In genomic region chr3:9701006-9701405, GRCh38 we compare ENCODE assay signal across 17 cellular contexts. TPM values are rescaled to one million over a fixed set of nuclear protein-coding genes. Genes with fewer than 3 reads are reported as not detected.
A peak's percentile ranks its signal among the peaks of the same experiment; 100 is the strongest.
DNase-seq lines count a peak whose midpoint lies in the region; ATAC-seq, FAIRE-seq and TF ChIP-seq lines count a peak whose summit lies in the region.
"Had no signal": no experiment of that assay in that cellular context is flagged by ENCODE, and none has a peak within 500 bp of the region (broad histone marks: within the 10 kb centered on the region; RNA-seq: fewer than 3 reads in every experiment).

No MANE protein-coding gene starts in this region.

- no peak overlapping the region for H3K9ac ChIP-seq in keratinocyte (ENCODE audit: control insufficient read depth, extremely low read depth, insufficient read depth, low read length)
- H3K9ac ChIP-seq: BLaER1 had no signal

- DNase-seq in RWPE1 (ENCODE audit: low spot score) (no peak), choroid plexus epithelial cell (ENCODE audit: low read depth) (peak; percentile 19), keratinocyte (ENCODE audit: low read depth, low spot score) (peak; percentile 56), NCI-H1092 (lab: John Stamatoyannopoulos, UW) (no peak), pons (ENCODE audit: low spot score) (no peak), NCI-H2107 (lab: John Stamatoyannopoulos, UW) (no peak)
- no peak for DNase-seq in stimulated activated effector memory CD8-positive, alpha-beta T cell treated with anti-CD3 and anti-CD28 coated beads, Interleukin-12 subunit alpha, Interleukin-12 subunit beta, amount 100 ng/mL, for 72 hours (ENCODE audit: low spot score in 2 of 2)
- DNase-seq: 8988T; CD4-positive, alpha-beta memory T cell; DMS79 treated with DMSO at 0.1 percent for 48 hours; GF-D8; HCEC 1CT had no signal

- TF ChIP-seq CTCF in RWPE1 (conservative IDR thresholded peaks at IDR 0.05; ENCODE audit: low read depth): no peak
- no peak for TF ChIP-seq CTCF in choroid plexus epithelial cell (conservative IDR thresholded peaks at IDR 0.05; ENCODE audit: low read depth, low read length)
- no peak for TF ChIP-seq CTCF in keratinocyte (optimal IDR thresholded peaks at IDR 0.05 in 1 of 3, IDR thresholded peaks at IDR 0.05 in 1 of 3, conservative IDR thresholded peaks at IDR 0.05 in 1 of 3; ENCODE audit: extremely low read depth in 1 of 3, insufficient read depth in 2 of 3, low read length in 3 of 3)

- H3K4me3 Mint-ChIP-seq in stimulated activated effector memory CD8-positive, alpha-beta T cell treated with anti-CD3 and anti-CD28 coated beads, Interleukin-12 subunit alpha, Interleukin-12 subunit beta, amount 100 ng/mL, for 72 hours: no peak overlapping the region
- H3K4me3 Mint-ChIP-seq: CD14-positive monocyte; CD4-positive, alpha-beta memory T cell; GM23338 had no signal

- H3K27me3 ChIP-seq in keratinocyte (ENCODE audit: control insufficient read depth, extremely low read depth, insufficient read depth, low read length): peaks cover 16% of the 10 kb centered on the region

- no peaks in the 10 kb centered on the region for H3K9me3 Mint-ChIP-seq in stimulated activated effector memory CD8-positive, alpha-beta T cell treated with anti-CD3 and anti-CD28 coated beads, Interleukin-12 subunit alpha, Interleukin-12 subunit beta, amount 100 ng/mL, for 72 hours
- H3K9me3 Mint-ChIP-seq: CD4-positive, alpha-beta memory T cell; GM23338 had no signal

- POLR2A ChIA-PET in RWPE1 (lab: Yijun Ruan, JAX; ENCODE audit: low non-redundant PET): no interaction called here

- peak overlapping the region; percentile 16 for H3K27ac Mint-ChIP-seq in stimulated activated effector memory CD8-positive, alpha-beta T cell treated with anti-CD3 and anti-CD28 coated beads, Interleukin-12 subunit alpha, Interleukin-12 subunit beta, amount 100 ng/mL, for 72 hours
- H3K27ac Mint-ChIP-seq: GM23338 had no signal

- H3K36me3 ChIP-seq in keratinocyte (ENCODE audit: control insufficient read depth in 2 of 2, extremely low read depth in 1 of 2, insufficient read depth in 2 of 2, low read length in 2 of 2): peaks cover 9% of the 10 kb centered on the region in 2 experiments

- no peaks in the 10 kb centered on the region for H3K9me1 ChIP-seq in keratinocyte (ENCODE audit: control insufficient read depth, extremely low read depth, insufficient read depth, low read length)

- H3K9me3 ChIP-seq in keratinocyte (ENCODE audit: control insufficient read depth, low read depth, low read length): no peaks in the 10 kb centered on the region
- H3K9me3 ChIP-seq: BLaER1 had no signal

- no peak overlapping the region for H3K4me3 ChIP-seq in choroid plexus epithelial cell (ENCODE audit: low read depth, low read length)
- no peak overlapping the region for H3K4me3 ChIP-seq in keratinocyte (ENCODE audit: control insufficient read depth in 2 of 3, extremely low read depth in 1 of 3, insufficient read depth in 2 of 3, low read depth in 1 of 3, low read length in 3 of 3)
- H3K4me3 ChIP-seq: BLaER1, GM23338 had no signal

- H3K27ac ChIP-seq in RWPE1: peak overlapping the region; percentile 63
- no peak overlapping the region for H3K27ac ChIP-seq in keratinocyte (ENCODE audit: control insufficient read depth, insufficient read depth, low read length)
- H3K27ac ChIP-seq: BLaER1 had no signal

- H3K4me1 ChIP-seq in keratinocyte (ENCODE audit: control insufficient read depth, extremely low read depth, insufficient read depth, low read length): peaks cover 10% of the 10 kb centered on the region
- H3K4me1 ChIP-seq: BLaER1 had no signal

- no peaks in the 10 kb centered on the region for H4K20me1 ChIP-seq in keratinocyte (ENCODE audit: control insufficient read depth, extremely low read depth, insufficient read depth, low read length)

- dilution Hi-C loops in keratinocyte (cut with MboI; ENCODE audit: extremely low pct_ligation_motif_present, low sequenced_read_pairs): no loop called here

- H3K4me1 Mint-ChIP-seq in stimulated activated effector memory CD8-positive, alpha-beta T cell treated with anti-CD3 and anti-CD28 coated beads, Interleukin-12 subunit alpha, Interleukin-12 subunit beta, amount 100 ng/mL, for 72 hours: peaks cover 15% of the 10 kb centered on the region

- no peak overlapping the region for H2AFZ ChIP-seq in keratinocyte (ENCODE audit: control insufficient read depth, low read length)
- H2AFZ ChIP-seq: GM23338 had no signal

- FAIRE-seq in keratinocyte (lab: Jason Lieb, UNC): no peak
- FAIRE-seq: H54 had no signal

- peaks cover 39% of the 10 kb centered on the region for H3K36me3 Mint-ChIP-seq in stimulated activated effector memory CD8-positive, alpha-beta T cell treated with anti-CD3 and anti-CD28 coated beads, Interleukin-12 subunit alpha, Interleukin-12 subunit beta, amount 100 ng/mL, for 72 hours

- no peak for ATAC-seq in stimulated activated effector memory CD8-positive, alpha-beta T cell treated with anti-CD3 and anti-CD28 coated beads, Interleukin-12 subunit alpha, Interleukin-12 subunit beta, amount 100 ng/mL, for 72 hours
- ATAC-seq: GM23338 had no signal

- no peaks in the 10 kb centered on the region for H3K79me2 ChIP-seq in keratinocyte (ENCODE audit: control insufficient read depth, insufficient read depth, low read length)

- CTCF ChIA-PET in RWPE1 (lab: Yijun Ruan, JAX): interaction anchor here (0.7 kb wide), 1 partner anchor 13 kb away, joined by 3 read pairs; no protein-coding TSS in a partner anchor

- H3K4me2 ChIP-seq in keratinocyte (ENCODE audit: control insufficient read depth, extremely low read depth, insufficient read depth, low read depth, low read length): peak overlapping the region; percentile 19
- H3K4me2 ChIP-seq: BLaER1, GM23338 had no signal

RNA-seq across cellular contexts. Expression of gene CPNE9, which starts 2.6 kb away (rescaled TPM):
- not detected in 3 replicates for polyA plus RNA-seq in keratinocyte
- not detected for polyA plus RNA-seq in keratinocyte (2011; ENCODE audit: low read depth)
- polyA plus RNA-seq in keratinocyte (2011; cell fraction: cytosol; rRNA removed): not detected in 2 replicates
- polyA plus RNA-seq in keratinocyte (2011; cell fraction: nucleus; rRNA removed): 0.46 TPM in 1 of 2 replicates, not detected in the other
- not detected in 2 replicates for polyA plus RNA-seq in keratinocyte (2012; ENCODE audit: low replicate concordance)
- not detected in 3 replicates for polyA minus RNA-seq in keratinocyte
- not detected for polyA minus RNA-seq in keratinocyte (2011; cell fraction: cytosol; rRNA and poly(A)+ RNA removed)
- not detected in 2 replicates for polyA minus RNA-seq in keratinocyte (2011; cell fraction: nucleus; rRNA and poly(A)+ RNA removed)
- polyA plus RNA-seq: AG04450; CD4-positive, alpha-beta memory T cell had no signal

RNA-seq across cellular contexts. Expression of gene BRPF1, which starts 30.5 kb away (rescaled TPM):
- polyA plus RNA-seq in keratinocyte: 7.9 to 9.4 TPM (median 8.0 TPM) in 3 replicates
- 5.5 TPM for polyA plus RNA-seq in keratinocyte (2011; ENCODE audit: low read depth)
- polyA plus RNA-seq in keratinocyte (2011; cell fraction: cytosol; rRNA removed): 4.2 and 7.7 TPM in 2 replicates
- 17.4 and 18.5 TPM in 2 replicates for polyA plus RNA-seq in keratinocyte (2011; cell fraction: nucleus; rRNA removed)
- 7.4 and 10.5 TPM in 2 replicates for polyA plus RNA-seq in keratinocyte (2012; ENCODE audit: low replicate concordance)
- 8.9 to 22.7 TPM (median 11.3 TPM) in 3 replicates for polyA minus RNA-seq in keratinocyte
- polyA minus RNA-seq in keratinocyte (2011; cell fraction: cytosol; rRNA and poly(A)+ RNA removed): 10.2 TPM
- 12.1 and 14.5 TPM in 2 replicates for polyA minus RNA-seq in keratinocyte (2011; cell fraction: nucleus; rRNA and poly(A)+ RNA removed)

RNA-seq across cellular contexts. Expression of gene OGG1, which starts 48.7 kb away (rescaled TPM):
- polyA plus RNA-seq in keratinocyte: 14.5 to 17.5 TPM (median 14.6 TPM) in 3 replicates
- 3.0 TPM for polyA plus RNA-seq in keratinocyte (2011; ENCODE audit: low read depth)
- polyA plus RNA-seq in keratinocyte (2011; cell fraction: cytosol; rRNA removed): 8.2 and 12.8 TPM in 2 replicates
- 10.2 and 13.8 TPM in 2 replicates for polyA plus RNA-seq in keratinocyte (2011; cell fraction: nucleus; rRNA removed)
- 3.7 and 10.8 TPM in 2 replicates for polyA plus RNA-seq in keratinocyte (2012; ENCODE audit: low replicate concordance)
- polyA minus RNA-seq in keratinocyte: 21.7 to 51.1 TPM (median 23.2 TPM) in 3 replicates
- polyA minus RNA-seq in keratinocyte (2011; cell fraction: cytosol; rRNA and poly(A)+ RNA removed): 17.1 TPM
- polyA minus RNA-seq in keratinocyte (2011; cell fraction: nucleus; rRNA and poly(A)+ RNA removed): 10.0 and 10.2 TPM in 2 replicates

RNA-seq across cellular contexts. Expression of gene MTMR14, which starts 51.7 kb away (rescaled TPM):
- 23.6 to 29.3 TPM (median 28.2 TPM) in 3 replicates for polyA plus RNA-seq in keratinocyte
- polyA plus RNA-seq in keratinocyte (2011; ENCODE audit: low read depth): 29.0 TPM
- polyA plus RNA-seq in keratinocyte (2011; cell fraction: cytosol; rRNA removed): 27.4 and 28.5 TPM in 2 replicates
- 28.2 and 28.4 TPM in 2 replicates for polyA plus RNA-seq in keratinocyte (2011; cell fraction: nucleus; rRNA removed)
- polyA plus RNA-seq in keratinocyte (2012; ENCODE audit: low replicate concordance): 22.9 and 23.9 TPM in 2 replicates
- polyA minus RNA-seq in keratinocyte: 23.2 to 47.9 TPM (median 30.8 TPM) in 3 replicates
- 24.4 TPM for polyA minus RNA-seq in keratinocyte (2011; cell fraction: cytosol; rRNA and poly(A)+ RNA removed)
- 12.9 and 26.1 TPM in 2 replicates for polyA minus RNA-seq in keratinocyte (2011; cell fraction: nucleus; rRNA and poly(A)+ RNA removed)

Comparison
In these comparisons a context has a peak if more than half of its experiments do, and no peak if none do; other contexts are left out.
1. DNase-seq: peak in choroid plexus epithelial cell (single experiment) and keratinocyte (single experiment); none in RWPE1 (single experiment), stimulated activated effector memory CD8-positive, alpha-beta T cell treated with anti-CD3 and anti-CD28 coated beads, Interleukin-12 subunit alpha, Interleukin-12 subunit beta, amount 100 ng/mL, for 72 hours (0 of 2), NCI-H1092 (single experiment), pons (single experiment) and NCI-H2107 (single experiment).